ENCODE assay signal across 1 cellular context in genomic region chr4:144611850-144612249, GRCh38.
TF ChIP-seq lines count a peak whose summit lies in the region.

No MANE protein-coding gene starts in this region.

TF ChIP-seq in GM23338, 12 proteins besides CTCF, POLR2A, EP300 and RAD21 (continued from another document):
- TF ChIP-seq ZNF462 (CRISPR knock-in tag; IDR thresholded peaks at IDR 0.05) (no peak), ZNF114 (CRISPR knock-in tag; IDR thresholded peaks at IDR 0.05) (no peak), NANOG (IDR thresholded peaks at IDR 0.05; ENCODE audit: borderline replicate concordance) (no peak), POLR2AphosphoS5 (IDR thresholded peaks at IDR 0.05; ENCODE audit: low read depth) (no peak)
